In the genomic region with DNA sequence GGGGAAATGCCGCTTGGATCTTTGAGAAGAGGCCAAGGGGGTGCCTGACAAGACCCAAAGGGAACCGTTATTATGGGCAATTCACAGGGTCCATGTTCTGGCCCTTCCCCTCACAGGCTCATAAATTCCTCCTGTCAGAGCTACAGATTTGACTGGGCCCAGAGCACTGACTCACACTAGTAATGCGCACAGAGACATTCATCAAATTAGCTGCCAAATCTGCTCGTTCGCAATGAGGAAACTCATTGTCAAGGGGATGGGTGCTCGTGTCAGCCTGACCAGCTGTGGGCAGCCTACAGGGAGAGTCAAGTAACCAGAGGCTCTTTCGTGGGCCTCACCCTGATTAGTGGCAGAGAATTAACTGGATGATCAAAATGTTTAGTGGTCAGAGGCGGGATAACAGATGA, we compare ENCODE assay signal across 1 cellular context.
TF ChIP-seq lines count a peak whose summit lies in the region.

No MANE protein-coding gene starts in this region.

TF ChIP-seq in GM12878, 131 proteins besides CTCF, POLR2A, EP300 and RAD21 (continued from another document):
- TF ChIP-seq, protein P1, sequence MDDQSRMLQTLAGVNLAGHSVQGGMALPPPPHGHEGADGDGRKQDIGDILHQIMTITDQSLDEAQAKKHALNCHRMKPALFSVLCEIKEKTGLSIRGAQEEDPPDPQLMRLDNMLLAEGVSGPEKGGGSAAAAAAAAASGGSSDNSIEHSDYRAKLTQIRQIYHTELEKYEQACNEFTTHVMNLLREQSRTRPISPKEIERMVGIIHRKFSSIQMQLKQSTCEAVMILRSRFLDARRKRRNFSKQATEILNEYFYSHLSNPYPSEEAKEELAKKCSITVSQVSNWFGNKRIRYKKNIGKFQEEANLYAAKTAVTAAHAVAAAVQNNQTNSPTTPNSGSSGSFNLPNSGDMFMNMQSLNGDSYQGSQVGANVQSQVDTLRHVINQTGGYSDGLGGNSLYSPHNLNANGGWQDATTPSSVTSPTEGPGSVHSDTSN (IDR thresholded peaks at IDR 0.05; ENCODE audit: insufficient replicate concordance, low read depth, low read length): peak; percentile 70
- TF ChIP-seq STAT3 (IDR thresholded peaks at IDR 0.05; ENCODE audit: low read depth, low read length): no peak
TF ChIP-seq in GM12878: peak in this region for 2.
